ENCODE assay signal across 7 cellular contexts in the genomic region with DNA sequence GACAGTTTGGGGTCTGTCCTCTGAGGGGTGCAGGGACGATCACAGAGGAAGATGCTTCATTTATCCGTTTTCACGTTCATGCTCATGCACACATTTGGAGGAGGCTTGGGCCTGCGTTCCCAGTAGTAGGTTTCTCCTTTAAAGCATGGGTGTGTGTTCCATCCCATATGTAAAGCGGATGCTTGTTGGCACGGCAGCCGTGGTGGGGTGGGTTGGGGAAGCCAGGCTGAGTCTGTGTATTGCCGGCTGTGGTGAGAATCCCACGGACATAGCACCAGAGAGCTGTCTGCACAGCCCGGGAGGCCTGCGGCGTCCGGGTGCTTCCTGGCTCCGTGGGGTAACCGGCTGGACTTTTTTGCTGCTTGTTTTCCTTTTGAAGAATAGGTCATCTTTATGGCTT. TPM values are rescaled to one million over a fixed set of nuclear protein-coding genes. Genes with fewer than 3 reads are reported as not detected.
DNase-seq lines count a peak whose midpoint lies in the region; ATAC-seq, FAIRE-seq and TF ChIP-seq lines count a peak whose summit lies in the region.

No MANE protein-coding gene starts in this region.

- TF ChIP-seq CTCF in brain (conservative IDR thresholded peaks at IDR 0.05) (no peak), HepG2 (CRISPR knock-in tag; IDR thresholded peaks at IDR 0.05) (no peak)

- peaks cover 0 to 3% (median 0%) of the 10 kb centered on the region in 5 experiments for H3K9me3 Mint-ChIP-seq in brain

- H3K27me3 ChIP-seq in MG63: no peaks in the 10 kb centered on the region
- H3K27me3 ChIP-seq in HepG2 (ENCODE audit: control insufficient read depth in 1 of 2, insufficient read depth in 2 of 2, low read length in 2 of 2): peaks cover 5 to 42% of the 10 kb centered on the region in 2 experiments; a peak in 4 of 5 replicates

- H3K4me2 ChIP-seq in HepG2 (ENCODE audit: low read depth, low read length): peak overlapping the region; percentile 88

- intact Hi-C loops in HepG2 (cut with micrococcal nuclease; ENCODE audit: unreplicated experiment): no loop called here

- no peaks in the 10 kb centered on the region for H3K79me2 ChIP-seq in HepG2 (ENCODE audit: insufficient read depth, low read length)

- CTCF ChIA-PET in HepG2 (lab: Yijun Ruan, JAX; ENCODE audit: low intra/inter-chr PET ratio, low total read pairs): no interaction called here

- H3K27ac ChIP-seq in HepG2 (ENCODE audit: extremely low read length, insufficient read depth, low read length): no peak overlapping the region
- peak overlapping the region; percentile 86 for H3K27ac ChIP-seq in substantia nigra (ENCODE audit: low read depth, low read length, poor library complexity, severe bottlenecking)

- H3K9me3 ChIP-seq in MG63 (no peaks in the 10 kb centered on the region), HepG2 (ENCODE audit: low read length) (no peaks in the 10 kb centered on the region)

- peaks cover 50% of the 10 kb centered on the region for H3K4me1 Mint-ChIP-seq in brain

- peak overlapping the region; percentile 78 to 97 (median 92) for H3K27ac Mint-ChIP-seq in brain

- peak overlapping the region; percentile 51 for H3K4me3 ChIP-seq in MG63
- H3K4me3 ChIP-seq in HepG2 (replicated peaks in 1 of 3; ENCODE audit: insufficient read depth in 1 of 3, low read depth in 2 of 3, low read length in 3 of 3): peak overlapping the region; percentile 55 to 71 (median 58)

- BruUV-seq in HepG2 (replicated peaks; lab: Mats Ljungman, UMichigan): no TSS peak

- TF ChIP-seq POLR2A in HepG2 (IDR thresholded peaks at IDR 0.05; ENCODE audit: insufficient read depth in 1 of 2, low read depth in 2 of 2, low read length in 2 of 2) (no peak), erythroblast (IDR thresholded peaks at IDR 0.05; ENCODE audit: low read length) (no peak)

- peak overlapping the region; percentile 77 to 84 (median 81) for H3K4me3 Mint-ChIP-seq in brain

- no peaks in the 10 kb centered on the region for H4K20me1 ChIP-seq in HepG2 (ENCODE audit: insufficient read depth, low read length)

- in situ Hi-C loops in HepG2 (cut with HindIII; ENCODE audit: extremely low pct_ligation_motif_present, low pct_unique_long_range_greater_than_20kb): no loop called here

- no peak for TF ChIP-seq EP300 in HepG2 (IDR thresholded peaks at IDR 0.05; ENCODE audit: low read depth in 2 of 2, low read length in 2 of 2)
- TF ChIP-seq EP300 in HepG2 (CRISPR knock-in tag; IDR thresholded peaks at IDR 0.05; ENCODE audit: borderline replicate concordance): no peak

- WGBS in HepG2 (ENCODE audit: low lambda C conversion rate): 0% methylated on average over 9 of the region's 15 CpGs

- H3K4me1 ChIP-seq in HepG2 (ENCODE audit: insufficient read depth, low read length): peaks cover 22% of the 10 kb centered on the region

- H3K36me3 Mint-ChIP-seq in brain: no peaks in the 10 kb centered on the region

- H3K36me3 ChIP-seq in MG63 (no peaks in the 10 kb centered on the region), HepG2 (replicated peaks in 1 of 2; ENCODE audit: control insufficient read depth in 1 of 2, insufficient read depth in 2 of 2, low read length in 2 of 2) (no peaks in the 10 kb centered on the region)

- peak overlapping the region; percentile 33 for H3K9ac ChIP-seq in HepG2 (ENCODE audit: insufficient read depth, low read depth, low read length)

- TF ChIP-seq RAD21 in HepG2 (CRISPR knock-in tag; IDR thresholded peaks at IDR 0.05): no peak

- H3K27me3 Mint-ChIP-seq in brain: peaks cover 5% of the 10 kb centered on the region

- FAIRE-seq in HepG2 (lab: Jason Lieb, UNC): no peak

- POLR2A ChIA-PET in HepG2 (lab: Yijun Ruan, JAX): interaction anchor here (0.8 kb wide), 1 partner anchor 85 kb away, joined by 3 read pairs; the partner anchor contains the start of gene BNIP3

- no peak overlapping the region for H2AFZ ChIP-seq in HepG2 (ENCODE audit: low read length)

- peak; percentile 25 for ATAC-seq in HepG2
- no peak for ATAC-seq in HG02938 (IDR thresholded peaks at IDR 0.05; ENCODE audit: unreplicated experiment)
- ATAC-seq in HG02571 (IDR thresholded peaks at IDR 0.05; ENCODE audit: unreplicated experiment): no peak

- DNase-seq in MG63: peak; percentile 32
- no peak for DNase-seq in HepG2 (ENCODE audit: low spot score)
- peak in 2 of 49 donors; percentile 17 to 49 for DNase-seq in substantia nigra (lab: John Stamatoyannopoulos, UW)
- DNase-seq in erythroblast (lab: John Stamatoyannopoulos, UW): no peak

TF ChIP-seq in HepG2, 621 proteins besides CTCF, POLR2A, EP300 and RAD21:
- TF ChIP-seq ZKSCAN1 (IDR thresholded peaks at IDR 0.05; ENCODE audit: low read length) (no peak), TEAD3 (CRISPR knock-in tag; optimal IDR thresholded peaks at IDR 0.05; ENCODE audit: borderline replicate concordance) (peak; percentile 1)

RNA-seq across cellular contexts. Expression of gene JAKMIP3, which starts 0.4 kb away (rescaled TPM):
- total RNA-seq in MG63 (2014; rRNA removed; shearing (Covaris generic); ENCODE audit: low replicate concordance): 0.07 and 0.99 TPM in 2 replicates
- polyA plus RNA-seq in brain (ENCODE audit: insufficient read depth, low read depth, low replicate concordance): 1.0 TPM
- total RNA-seq in HepG2 (2016; rRNA removed; fragmentation: Illumina TruSeq; extraction: Trizol): 0.04 and 0.11 TPM in 2 replicates
- not detected in 2 replicates for total RNA-seq in HepG2 (2016; cell fraction: cytosol; rRNA removed; fragmentation: Illumina TruSeq; extraction: Trizol; ENCODE audit: low read depth)
- total RNA-seq in HepG2 (2016; cell fraction: insoluble cytoplasmic fraction; rRNA removed; fragmentation: Illumina TruSeq; extraction: Trizol): 0.11 TPM in 1 of 2 replicates, not detected in the other
- 0.03 TPM in 2 replicates for total RNA-seq in HepG2 (2016; cell fraction: membrane; rRNA removed; fragmentation: Illumina TruSeq; extraction: Trizol)
- 0.12 and 0.22 TPM in 2 replicates for total RNA-seq in HepG2 (2016; cell fraction: nucleus; rRNA removed; fragmentation: Illumina TruSeq; extraction: Trizol)
- 0.03 and 0.12 TPM in 2 replicates for polyA plus RNA-seq in HepG2 (2011; rRNA removed)
- polyA plus RNA-seq in HepG2 (2011; cell fraction: cytosol; rRNA removed): 0.01 and 0.03 TPM in 2 replicates
- 0.40 and 0.45 TPM in 2 replicates for polyA plus RNA-seq in HepG2 (2011; cell fraction: nucleus; rRNA removed)
- polyA plus RNA-seq in HepG2 (2012): 0.07 and 0.12 TPM in 2 replicates
- 0.02 TPM in 1 of 2 replicates, not detected in the other for polyA plus RNA-seq in HepG2 (2016; cell fraction: cytosol; fragmentation: Illumina TruSeq; extraction: Trizol; ENCODE audit: low read depth)
- polyA plus RNA-seq in HepG2 (2016; cell fraction: insoluble cytoplasmic fraction; fragmentation: Illumina TruSeq; extraction: Trizol; ENCODE audit: low read depth): 0.04 and 0.08 TPM in 2 replicates
- 0.03 TPM in 1 of 2 replicates, not detected in the other for polyA plus RNA-seq in HepG2 (2016; cell fraction: membrane; fragmentation: Illumina TruSeq; extraction: Trizol; ENCODE audit: low read depth)
- polyA plus RNA-seq in HepG2 (2016; cell fraction: nucleus; fragmentation: Illumina TruSeq; extraction: Trizol; ENCODE audit: insufficient read depth, low read depth): 0.45 and 0.53 TPM in 2 replicates
- polyA minus RNA-seq in HepG2 (2011; rRNA and poly(A)+ RNA removed; ENCODE audit: low replicate concordance): 0.07 TPM in 1 of 2 replicates, not detected in the other
- polyA minus RNA-seq in HepG2 (2011; cell fraction: cytosol; rRNA and poly(A)+ RNA removed): not detected in 2 replicates
- polyA minus RNA-seq in HepG2 (2011; cell fraction: nucleus; rRNA and poly(A)+ RNA removed): 0.12 and 0.26 TPM in 2 replicates
